29 cellular contexts compared by ENCODE assay signal in the genomic region with DNA sequence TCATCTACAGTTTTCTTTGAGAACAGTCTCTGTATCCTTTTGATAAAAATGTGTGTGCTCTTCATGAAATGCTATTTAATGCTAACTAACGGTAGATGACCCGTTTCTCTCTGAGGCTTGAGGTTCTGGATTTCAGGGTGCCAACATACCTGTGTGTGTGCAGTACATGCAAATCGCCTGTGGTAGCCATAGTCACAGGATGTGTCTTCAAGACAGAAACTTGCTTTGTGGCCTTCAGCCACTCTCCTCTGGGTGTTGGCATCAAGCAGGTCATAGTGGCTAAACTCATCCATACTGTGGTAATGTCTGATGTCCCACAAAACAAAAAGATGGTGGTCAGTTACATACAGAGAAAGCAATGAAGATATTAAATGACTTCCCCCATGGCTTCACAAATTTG. TPM values are rescaled to one million over a fixed set of nuclear protein-coding genes. Genes with fewer than 3 reads are reported as not detected.
A peak's percentile ranks its signal among the peaks of the same experiment; 100 is the strongest.
DNase-seq lines count a peak whose midpoint lies in the region; ATAC-seq, FAIRE-seq and TF ChIP-seq lines count a peak whose summit lies in the region.
"Had no signal": no experiment of that assay in that cellular context is flagged by ENCODE, and none has a peak within 500 bp of the region (broad histone marks: within the 10 kb centered on the region; RNA-seq: fewer than 3 reads in every experiment).

No MANE protein-coding gene starts in this region.

- H3K27ac Mint-ChIP-seq in endothelial cell (ENCODE audit: unreplicated experiment) = no peak overlapping the region
- H3K27ac Mint-ChIP-seq: memory B cell; naive thymus-derived CD4-positive, alpha-beta T cell had no signal

- CTCF ChIA-PET in IMR-90 (lab: Yijun Ruan, JAX) = no interaction called here

- H3K9me3 Mint-ChIP-seq in endothelial cell (ENCODE audit: unreplicated experiment) = no peaks in the 10 kb centered on the region
- H3K9me3 Mint-ChIP-seq: activated T-cell treated with anti-CD3 and anti-CD28 coated beads, Interleukin-2, amount 50 U/mL, for 4 hours; memory B cell; naive thymus-derived CD4-positive, alpha-beta T cell had no signal

- peak overlapping the region; percentile 82 for H3K23ac ChIP-seq in IMR-90 (ENCODE audit: low read depth, low read length)

- dilution Hi-C loops in IMR-90 (cut with HindIII; ENCODE audit: low sequenced_read_pairs, unreplicated experiment) = no loop called here

- no peak overlapping the region for H2AK5ac ChIP-seq in IMR-90 (ENCODE audit: low read depth, low read length)

- in situ Hi-C loops in IMR-90 (cut with MboI; ENCODE audit: low sequenced_read_pairs) = loop anchor here (10.0 kb wide), 1 partner anchor 99 kb away; no protein-coding TSS in a partner anchor

- TF ChIP-seq POLR2A in IMR-90 (IDR thresholded peaks at IDR 0.05; ENCODE audit: low read depth, low read length) = no peak

- no peak overlapping the region for H2AFZ ChIP-seq in IMR-90 (replicated peaks; ENCODE audit: low read length, poor library complexity)

- H3K4me3 Mint-ChIP-seq in endothelial cell (ENCODE audit: unreplicated experiment) = no peak overlapping the region
- H3K4me3 Mint-ChIP-seq: activated T-cell treated with anti-CD3 and anti-CD28 coated beads, Interleukin-2, amount 50 U/mL, for 4 hours; memory B cell; naive thymus-derived CD4-positive, alpha-beta T cell had no signal

- H2BK20ac ChIP-seq in IMR-90 (ENCODE audit: low read depth, low read length) = no peak overlapping the region

- H3K4me2 ChIP-seq in IMR-90 (ENCODE audit: low read depth, low read length) = peak overlapping the region; percentile 78
- H3K4me2 ChIP-seq: A549 had no signal

- H3K36me3 ChIP-seq in IMR-90 (ENCODE audit: control insufficient read depth, insufficient read depth, low read length) = peaks cover 23% of the 10 kb centered on the region

- no peak overlapping the region for H4K8ac ChIP-seq in IMR-90 (ENCODE audit: low read depth in 2 of 2, low read length in 2 of 2)

- TF ChIP-seq CTCF in AG09309 (IDR thresholded peaks at IDR 0.05; ENCODE audit: control insufficient read depth, insufficient read depth, low read depth, low read length, missing control alignments) = no peak
- TF ChIP-seq CTCF in IMR-90 (conservative IDR thresholded peaks at IDR 0.05; ENCODE audit: low read depth, low read length) = no peak
- TF ChIP-seq CTCF in foreskin fibroblast (IDR thresholded peaks at IDR 0.05; ENCODE audit: low read depth, low read length) = no peak
- TF ChIP-seq CTCF in endothelial cell (IDR thresholded peaks at IDR 0.05; ENCODE audit: unreplicated experiment) = no peak

- H4K91ac ChIP-seq in IMR-90 (ENCODE audit: insufficient read depth, low read depth, low read length) = no peak overlapping the region

- peak overlapping the region; percentile 52; the same call in 1 of the 2 replicates for H3K9ac ChIP-seq in IMR-90 (ENCODE audit: low read depth, low read length)

- no peak overlapping the region for H2BK120ac ChIP-seq in IMR-90 (ENCODE audit: low read depth, low read length)

- no peak overlapping the region for H4K5ac ChIP-seq in IMR-90 (ENCODE audit: low read depth, low read length)

- H3K56ac ChIP-seq in IMR-90 (ENCODE audit: extremely low read depth, insufficient read depth, low read length) = no peak overlapping the region

- TF ChIP-seq RAD21 in IMR-90 (IDR thresholded peaks at IDR 0.05; ENCODE audit: low read length) = no peak

- intact Hi-C loops in IMR-90 (cut with micrococcal nuclease) = no loop called here

- H3K27me3 Mint-ChIP-seq in endothelial cell (ENCODE audit: unreplicated experiment) = peaks cover 2% of the 10 kb centered on the region

- WGBS in IMR-90 (ENCODE audit: extremely low coverage in 2 of 2, insufficient read length in 1 of 2), 2 experiments = no CpG with 5 or more reads among the region's 3 CpGs

- no peaks in the 10 kb centered on the region for H3K9me3 ChIP-seq in IMR-90 (ENCODE audit: control insufficient read depth, insufficient read depth, low read length)
- H3K9me3 ChIP-seq: A549, heart left ventricle had no signal

- POLR2A ChIA-PET in IMR-90 (lab: Charles Lee; ENCODE audit: unreplicated experiment) = no interaction called here

- peak overlapping the region; percentile 86 for H3K4me3 ChIP-seq in AG09309 (ENCODE audit: control insufficient read depth, low read depth, low read length)
- H3K4me3 ChIP-seq in IMR-90 (ENCODE audit: insufficient read depth, low read depth, low read length) = peak overlapping the region; percentile 27; the same call in 1 of the 2 replicates
- H3K4me3 ChIP-seq in foreskin fibroblast (ENCODE audit: low read depth in 1 of 2, low read length in 2 of 2) = peak overlapping the region; percentile 90 to 93
- H3K4me3 ChIP-seq: A549, heart left ventricle had no signal

- peaks cover 13 to 40% of the 10 kb centered on the region in 2 experiments for H3K79me1 ChIP-seq in IMR-90 (ENCODE audit: low read depth in 1 of 2, low read length in 2 of 2)

- H3K4me1 ChIP-seq in IMR-90 (ENCODE audit: control insufficient read depth, insufficient read depth, low read length) = peaks cover 13% of the 10 kb centered on the region

- no TSS peak for BruUV-seq in IMR-90 (replicated peaks; lab: Mats Ljungman, UMichigan)

- H3K4ac ChIP-seq in IMR-90 (ENCODE audit: low read depth, low read length) = no peak overlapping the region

- H3K36me3 Mint-ChIP-seq in endothelial cell (ENCODE audit: low read depth, unreplicated experiment) = no peaks in the 10 kb centered on the region
- H3K36me3 Mint-ChIP-seq: memory B cell; naive thymus-derived CD4-positive, alpha-beta T cell had no signal

- no peak overlapping the region for H2AK9ac ChIP-seq in IMR-90 (replicated peaks; ENCODE audit: low read depth, low read length, poor library complexity)

- peak overlapping the region; percentile 66; the same call in 1 of the 2 replicates for H3K14ac ChIP-seq in IMR-90 (replicated peaks; ENCODE audit: low read depth, low read length)

- H3K18ac ChIP-seq in IMR-90 (ENCODE audit: low read depth, low read length) = no peak overlapping the region

- H2BK5ac ChIP-seq in IMR-90 (ENCODE audit: low read depth, low read length, poor library complexity, severe bottlenecking) = no peak overlapping the region

- H2BK15ac ChIP-seq in IMR-90 (ENCODE audit: low read depth, low read length) = no peak overlapping the region

- peaks cover 29% of the 10 kb centered on the region for H3K4me1 Mint-ChIP-seq in endothelial cell (ENCODE audit: unreplicated experiment)

- ATAC-seq in GM19452 (IDR thresholded peaks at IDR 0.05; ENCODE audit: unreplicated experiment) = peak; percentile 43
- ATAC-seq in IMR-90 (ENCODE audit: low read depth) = no peak
- ATAC-seq in GM21381 (IDR thresholded peaks at IDR 0.05; ENCODE audit: unreplicated experiment) = no peak
- no peak for ATAC-seq in GM18858 (IDR thresholded peaks at IDR 0.05; ENCODE audit: unreplicated experiment)
- ATAC-seq: A549; activated T-cell treated with anti-CD3 and anti-CD28 coated beads, Interleukin-2, amount 50 U/mL, for 4 hours; heart left ventricle; left cardiac atrium; naive thymus-derived CD4-positive, alpha-beta T cell had no signal

- no peak for FAIRE-seq in HTR-8/SVneo (lab: Jason Lieb, UNC)
- FAIRE-seq: A549, GM18507, H54, TTC549 had no signal

- H3K27me3 ChIP-seq in IMR-90 (ENCODE audit: control insufficient read depth, insufficient read depth, low read length) = no peaks in the 10 kb centered on the region

- H3K27ac ChIP-seq in IMR-90 (ENCODE audit: insufficient read depth, low read length) = no peak overlapping the region
- H3K27ac ChIP-seq: A549, C4-2B, heart left ventricle had no signal

- H3K9me1 ChIP-seq in IMR-90 (ENCODE audit: insufficient read depth, low read length) = peaks cover 9% of the 10 kb centered on the region

- H4K20me1 ChIP-seq in IMR-90 (ENCODE audit: insufficient read depth, low read length) = peaks cover 32% of the 10 kb centered on the region; the same call in 1 of the 2 replicates

- DNase-seq in AG09309 (ENCODE audit: low read depth) (no peak), IMR-90 (no peak), foreskin fibroblast (no peak), HTR-8/SVneo (ENCODE audit: insufficient read length, low spot score) (no peak), endothelial cell (ENCODE audit: low spot score) (no peak)
- DNase-seq: activated CD4-positive, alpha-beta T cell treated with anti-CD3 and anti-CD28 coated beads for 1 hour; activated naive CD4-positive, alpha-beta T cell; activated T-cell treated with anti-CD3 and anti-CD28 coated beads, Interleukin-2, amount 50 U/mL, for 4 hours; amniotic stem cell; heart left ventricle; Karpas-422; left cardiac atrium; naive thymus-derived CD4-positive, alpha-beta T cell; NCI-H1092; NCI-H187 treated with DMSO at 0.1 percent for 48 hours; NCI-H774; occipital lobe; trophoblast cell had no signal

TF ChIP-seq in IMR-90, 13 proteins besides CTCF, POLR2A, EP300 and RAD21 (continues in another document):
- TF ChIP-seq MAZ (IDR thresholded peaks at IDR 0.05; ENCODE audit: borderline replicate concordance, low read depth, low read length) = no peak
- TF ChIP-seq USF2 (IDR thresholded peaks at IDR 0.05; ENCODE audit: low read depth, low read length) = no peak
- no peak for TF ChIP-seq CHD1 (IDR thresholded peaks at IDR 0.05; ENCODE audit: low read depth, low read length)
- no peak for TF ChIP-seq RFX5 (IDR thresholded peaks at IDR 0.05; ENCODE audit: low read depth, low read length)
- TF ChIP-seq FOS (IDR thresholded peaks at IDR 0.05; ENCODE audit: low read depth, low read length) = no peak
- TF ChIP-seq MAFK (IDR thresholded peaks at IDR 0.05; ENCODE audit: low read depth, low read length) = no peak
- no peak for TF ChIP-seq RCOR1 (IDR thresholded peaks at IDR 0.05; ENCODE audit: insufficient replicate concordance, low read length)
- no peak for TF ChIP-seq MXI1 (IDR thresholded peaks at IDR 0.05; ENCODE audit: borderline replicate concordance, low read depth, low read length)

RNA-seq across cellular contexts. Expression of gene LOX, which starts 4.2 kb away (rescaled TPM):
- 261 and 277 TPM in 2 replicates for total RNA-seq in IMR-90 (2012; rRNA removed)
- 662 and 737 TPM in 2 replicates for polyA plus RNA-seq in IMR-90 (2012; rRNA removed)
- polyA plus RNA-seq in IMR-90 (2012; cell fraction: cytosol; rRNA removed) = 844 and 1,071 TPM in 2 replicates
- polyA plus RNA-seq in IMR-90 (2012; cell fraction: nucleus; rRNA removed; ENCODE audit: low replicate concordance) = 528 and 743 TPM in 2 replicates
- 0.23 TPM for total RNA-seq in endothelial cell (ENCODE audit: unreplicated experiment)
- total RNA-seq: naive thymus-derived CD4-positive, alpha-beta T cell; OCI-LY7 had no signal

RNA-seq across cellular contexts. Expression of gene ZNF474, which starts 55.5 kb away (rescaled TPM):
- total RNA-seq in IMR-90 (2012; rRNA removed) (0.54 and 0.56 TPM in 2 replicates), endothelial cell (ENCODE audit: unreplicated experiment) (not detected)
- 0.19 and 0.24 TPM in 2 replicates for polyA plus RNA-seq in IMR-90 (2012; rRNA removed)
- polyA plus RNA-seq in IMR-90 (2012; cell fraction: cytosol; rRNA removed) = 0.02 and 0.13 TPM in 2 replicates
- polyA plus RNA-seq in IMR-90 (2012; cell fraction: nucleus; rRNA removed; ENCODE audit: low replicate concordance) = 0.15 and 0.34 TPM in 2 replicates
- total RNA-seq: cardiac septum, OCI-LY7 had no signal

Comparison
In these comparisons a context has a peak if more than half of its experiments do, and no peak if none do; other contexts are left out.
1. H3K4me3 ChIP-seq: peak in every context shown above with its lines; median percentile 92 in foreskin fibroblast; 86 in AG09309; 27 in IMR-90.
2. RNA of gene LOX, which starts 4.2 kb away (total RNA-seq): 261 to 277 TPM in IMR-90; 0.23 TPM in endothelial cell (single experiment); every median in the first group is over 100 times any median in the second.